Comparison of ENCODE assay signal across 25 cellular contexts in the genomic region with DNA sequence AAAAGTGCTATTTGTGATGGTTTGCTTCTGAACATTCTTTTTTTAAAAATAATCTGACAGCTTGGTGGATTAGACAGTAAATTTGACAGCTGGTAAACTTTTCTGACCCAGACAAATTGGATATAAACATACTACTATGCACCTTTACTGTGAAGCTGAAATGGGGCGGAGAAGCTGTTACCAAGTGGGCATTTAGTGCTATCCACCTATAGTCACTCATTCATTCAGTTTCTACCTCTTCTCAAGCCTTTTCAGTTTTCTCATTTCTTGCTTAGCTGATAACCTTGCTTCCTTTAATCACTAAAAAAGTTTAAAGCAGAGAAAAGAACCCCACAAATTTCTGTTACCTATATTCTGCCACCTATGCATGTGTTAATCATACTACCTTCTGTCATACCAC. TPM values are rescaled to one million over a fixed set of nuclear protein-coding genes. Genes with fewer than 3 reads are reported as not detected.
DNase-seq lines count a peak whose midpoint lies in the region; ATAC-seq, FAIRE-seq and TF ChIP-seq lines count a peak whose summit lies in the region.
"Had no signal": no experiment of that assay in that cellular context is flagged by ENCODE, and none has a peak within 500 bp of the region (broad histone marks: within the 10 kb centered on the region; RNA-seq: fewer than 3 reads in every experiment).

No MANE protein-coding gene starts in this region.

- no peak overlapping the region for H2AFZ ChIP-seq in HepG2 (ENCODE audit: low read length)

- peaks cover 31% of the 10 kb centered on the region for H3K79me2 ChIP-seq in HepG2 (ENCODE audit: insufficient read depth, low read length)

- H3K27me3 Mint-ChIP-seq in activated naive CD8-positive, alpha-beta T cell treated with anti-CD3 and anti-CD28 coated beads for 36 hours = no peaks in the 10 kb centered on the region

- POLR2A ChIA-PET in HepG2 (lab: Yijun Ruan, JAX) = no interaction called here

- TF ChIP-seq EP300 in HepG2 (IDR thresholded peaks at IDR 0.05; ENCODE audit: low read depth in 2 of 2, low read length in 2 of 2) (no peak), HepG2 (CRISPR knock-in tag; IDR thresholded peaks at IDR 0.05; ENCODE audit: borderline replicate concordance) (no peak)

- no peak overlapping the region for H3K4me2 ChIP-seq in HepG2 (ENCODE audit: low read depth, low read length)

- ATAC-seq in HepG2 (no peak), right lobe of liver (no peak), HG03457 (IDR thresholded peaks at IDR 0.05; ENCODE audit: unreplicated experiment) (no peak)

- no peak for TF ChIP-seq CTCF in HepG2 (CRISPR knock-in tag; IDR thresholded peaks at IDR 0.05)
- no peak for TF ChIP-seq CTCF in right lobe of liver (IDR thresholded peaks at IDR 0.05)
- no peak for TF ChIP-seq CTCF in thyroid gland (IDR thresholded peaks at IDR 0.05)

- H3K27me3 ChIP-seq in HepG2 (ENCODE audit: control insufficient read depth in 1 of 2, insufficient read depth in 2 of 2, low read length in 2 of 2) = no peaks in the 10 kb centered on the region; a peak in 1 of 5 replicates
- H3K27me3 ChIP-seq in right lobe of liver = no peaks in the 10 kb centered on the region
- H3K27me3 ChIP-seq in thyroid gland = no peaks in the 10 kb centered on the region
- H3K27me3 ChIP-seq: BE2C had no signal

- 94% methylated on average over 1 of the region's 1 CpG for WGBS in HepG2 (ENCODE audit: low lambda C conversion rate)
- WGBS in right lobe of liver (ENCODE audit: insufficient coverage, low coverage, low lambda C conversion rate, missing lambda C conversion rate) = 100% methylated on average over 1 of the region's 1 CpG
- WGBS in thyroid gland, 2 donors = 98 to 100% methylated on average over 1 of the region's 1 CpG

- FAIRE-seq in HepG2 (lab: Jason Lieb, UNC) = no peak
- FAIRE-seq: GM12892, RCC 7860 had no signal

- H3K27ac Mint-ChIP-seq in activated naive CD8-positive, alpha-beta T cell treated with anti-CD3 and anti-CD28 coated beads for 36 hours = peak overlapping the region; percentile 48
- H3K27ac Mint-ChIP-seq: CD14-positive monocyte had no signal

- in situ Hi-C loops in HepG2 (cut with HindIII; ENCODE audit: extremely low pct_ligation_motif_present, low pct_unique_long_range_greater_than_20kb) = loop anchor here (25.0 kb wide), 1 partner anchor 258 kb away; no protein-coding TSS in a partner anchor

- peak; percentile 18 for DNase-seq in NCI-H82 (lab: John Stamatoyannopoulos, UW)
- no peak for DNase-seq in NCI-H82 treated with DMSO at 0.1 percent for 48 hours (lab: John Stamatoyannopoulos, UW; ENCODE audit: unreplicated experiment)
- no peak for DNase-seq in HepG2 (ENCODE audit: low spot score)
- DNase-seq in right lobe of liver = no peak
- DNase-seq in activated naive CD8-positive, alpha-beta T cell treated with anti-CD3 and anti-CD28 coated beads for 36 hours = no peak
- DNase-seq in SIG-M5 treated with dmso at 0.1 percent for 504 hours (lab: John Stamatoyannopoulos, UW; ENCODE audit: unreplicated experiment) = no peak
- DNase-seq in thyroid gland = no peak
- DNase-seq: 8988T, ACHN, BE2C, Calu3, DND-41, Kasumi-1, MV-4-11, NCI-H1105, NCI-H1436 treated with DMSO at 0.1 percent for 48 hours, NCI-H187 treated with DMSO at 0.1 percent for 48 hours, NCI-H2171 treated with DMSO at 0.1 percent for 48 hours, NCI-H345, NCI-H510A treated with DMSO at 0.1 percent for 48 hours, SIG-M5 had no signal

- CTCF ChIA-PET in HepG2 (lab: Yijun Ruan, JAX; ENCODE audit: low intra/inter-chr PET ratio, low total read pairs) = no interaction called here

- no peak for TF ChIP-seq RAD21 in HepG2 (CRISPR knock-in tag; IDR thresholded peaks at IDR 0.05)

- H3K4me3 ChIP-seq in HepG2 (replicated peaks in 1 of 3; ENCODE audit: insufficient read depth in 1 of 3, low read depth in 2 of 3, low read length in 3 of 3) = no peak overlapping the region
- H3K4me3 ChIP-seq in right lobe of liver = no peak overlapping the region
- H3K4me3 ChIP-seq in thyroid gland (replicated peaks in 1 of 3) = no peak overlapping the region

- BruUV-seq in HepG2 (replicated peaks; lab: Mats Ljungman, UMichigan) = no TSS peak

- H3K36me3 Mint-ChIP-seq in activated naive CD8-positive, alpha-beta T cell treated with anti-CD3 and anti-CD28 coated beads for 36 hours = peaks cover 72% of the 10 kb centered on the region

- H4K20me1 ChIP-seq in HepG2 (ENCODE audit: insufficient read depth, low read length) = peaks cover 44% of the 10 kb centered on the region

- intact Hi-C loops in HepG2 (cut with micrococcal nuclease; ENCODE audit: unreplicated experiment) = no loop called here
- intact Hi-C loops in right lobe of liver (cut with DNase I) = no loop called here
- intact Hi-C loops in thyroid gland (cut with DNase I) = no loop called here

- peak overlapping the region; percentile 22 for H3K4me3 Mint-ChIP-seq in activated naive CD8-positive, alpha-beta T cell treated with anti-CD3 and anti-CD28 coated beads for 36 hours
- H3K4me3 Mint-ChIP-seq: CD14-positive monocyte had no signal

- H3K4me1 ChIP-seq in HepG2 (ENCODE audit: insufficient read depth, low read length) (peaks cover 15% of the 10 kb centered on the region), right lobe of liver (peaks cover 0 to 20% (median 6%) of the 10 kb centered on the region in 4 donors), thyroid gland (peaks cover 15 to 16% of the 10 kb centered on the region in 2 donors)
- H3K4me1 ChIP-seq: BE2C had no signal

- no peaks in the 10 kb centered on the region for H3K9me3 Mint-ChIP-seq in activated naive CD8-positive, alpha-beta T cell treated with anti-CD3 and anti-CD28 coated beads for 36 hours
- H3K9me3 Mint-ChIP-seq: CD14-positive monocyte had no signal

- H3K36me3 ChIP-seq in HepG2 (replicated peaks in 1 of 2; ENCODE audit: control insufficient read depth in 1 of 2, insufficient read depth in 2 of 2, low read length in 2 of 2) (peaks cover 4 to 38% of the 10 kb centered on the region in 2 experiments; a peak in 4 of 5 replicates), right lobe of liver (peaks cover 9 to 58% (median 24%) of the 10 kb centered on the region in 4 donors), thyroid gland (peaks cover 28 to 48% of the 10 kb centered on the region in 2 donors)

- no peak overlapping the region for H3K9ac ChIP-seq in HepG2 (ENCODE audit: insufficient read depth, low read depth, low read length)

- H3K9me3 ChIP-seq in HepG2 (ENCODE audit: low read length) (no peaks in the 10 kb centered on the region), right lobe of liver (no peaks in the 10 kb centered on the region), thyroid gland (no peaks in the 10 kb centered on the region)
- H3K9me3 ChIP-seq: BE2C had no signal

- H3K27ac ChIP-seq in HepG2 (ENCODE audit: extremely low read length, insufficient read depth, low read length) (no peak overlapping the region), right lobe of liver (no peak overlapping the region), thyroid gland (no peak overlapping the region)

- H3K4me1 Mint-ChIP-seq in activated naive CD8-positive, alpha-beta T cell treated with anti-CD3 and anti-CD28 coated beads for 36 hours = peaks cover 35% of the 10 kb centered on the region

- TF ChIP-seq POLR2A in HepG2 (IDR thresholded peaks at IDR 0.05; ENCODE audit: insufficient read depth in 1 of 2, low read depth in 2 of 2, low read length in 2 of 2) (no peak; a peak in 1 of 4 replicates), right lobe of liver (IDR thresholded peaks at IDR 0.05) (no peak), thyroid gland (IDR thresholded peaks at IDR 0.05) (no peak)

TF ChIP-seq in HepG2, 621 proteins besides CTCF, POLR2A, EP300 and RAD21 (continues in another document):
- TF ChIP-seq AGO1 (IDR thresholded peaks at IDR 0.05; ENCODE audit: low read depth, low read length, poor library complexity, severe bottlenecking) (no peak), XBP1 (CRISPR knock-in tag; IDR thresholded peaks at IDR 0.05) (no peak), MBNL3 (CRISPR knock-in tag; conservative IDR thresholded peaks at IDR 0.05) (no peak), NFIC (IDR thresholded peaks at IDR 0.05; ENCODE audit: low read length) (0 out of 2 replicates have a peak, but pooled peaks have one; percentile 44)
- TF ChIP-seq, protein P1, sequence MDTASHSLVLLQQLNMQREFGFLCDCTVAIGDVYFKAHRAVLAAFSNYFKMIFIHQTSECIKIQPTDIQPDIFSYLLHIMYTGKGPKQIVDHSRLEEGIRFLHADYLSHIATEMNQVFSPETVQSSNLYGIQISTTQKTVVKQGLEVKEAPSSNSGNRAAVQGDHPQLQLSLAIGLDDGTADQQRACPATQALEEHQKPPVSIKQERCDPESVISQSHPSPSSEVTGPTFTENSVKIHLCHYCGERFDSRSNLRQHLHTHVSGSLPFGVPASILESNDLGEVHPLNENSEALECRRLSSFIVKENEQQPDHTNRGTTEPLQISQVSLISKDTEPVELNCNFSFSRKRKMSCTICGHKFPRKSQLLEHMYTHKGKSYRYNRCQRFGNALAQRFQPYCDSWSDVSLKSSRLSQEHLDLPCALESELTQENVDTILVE (CRISPR knock-in tag; IDR thresholded peaks at IDR 0.05) = no peak

RNA-seq across cellular contexts. Expression of a gene that starts 5.2 kb away (rescaled TPM):
- total RNA-seq in HepG2 (2016; rRNA removed; fragmentation: Illumina TruSeq; extraction: Trizol) (3,626 and 4,934 TPM in 2 replicates), right lobe of liver (100 to 1,000 TPM; 420 to 946 (median 518) TPM), thyroid gland (1,000 to 10,000 TPM; 2,907 to 6,038 (median 3,041) TPM)
- total RNA-seq in HepG2 (2016; cell fraction: cytosol; rRNA removed; fragmentation: Illumina TruSeq; extraction: Trizol; ENCODE audit: low read depth) = 5,278 and 6,431 TPM in 2 replicates
- 3,639 and 4,846 TPM in 2 replicates for total RNA-seq in HepG2 (2016; cell fraction: insoluble cytoplasmic fraction; rRNA removed; fragmentation: Illumina TruSeq; extraction: Trizol)
- 9,738 and 10,914 TPM in 2 replicates for total RNA-seq in HepG2 (2016; cell fraction: membrane; rRNA removed; fragmentation: Illumina TruSeq; extraction: Trizol)
- 1,195 and 1,244 TPM in 2 replicates for total RNA-seq in HepG2 (2016; cell fraction: nucleus; rRNA removed; fragmentation: Illumina TruSeq; extraction: Trizol)
- 2,723 and 3,332 TPM in 2 replicates for polyA plus RNA-seq in HepG2 (2011; rRNA removed)
- polyA plus RNA-seq in HepG2 (2011; cell fraction: cytosol; rRNA removed) = 1,940 and 3,073 TPM in 2 replicates
- 430 and 645 TPM in 2 replicates for polyA plus RNA-seq in HepG2 (2011; cell fraction: nucleus; rRNA removed)
- polyA plus RNA-seq in HepG2 (2012) = 3,103 and 3,233 TPM in 2 replicates
- polyA plus RNA-seq in HepG2 (2016; cell fraction: cytosol; fragmentation: Illumina TruSeq; extraction: Trizol; ENCODE audit: low read depth) = 4,408 and 4,942 TPM in 2 replicates
- polyA plus RNA-seq in HepG2 (2016; cell fraction: insoluble cytoplasmic fraction; fragmentation: Illumina TruSeq; extraction: Trizol; ENCODE audit: low read depth) = 3,704 and 3,862 TPM in 2 replicates
- polyA plus RNA-seq in HepG2 (2016; cell fraction: membrane; fragmentation: Illumina TruSeq; extraction: Trizol; ENCODE audit: low read depth) = 7,339 and 7,526 TPM in 2 replicates
- polyA plus RNA-seq in HepG2 (2016; cell fraction: nucleus; fragmentation: Illumina TruSeq; extraction: Trizol; ENCODE audit: insufficient read depth, low read depth) = 1,657 and 1,684 TPM in 2 replicates
- polyA minus RNA-seq in HepG2 (2011; rRNA and poly(A)+ RNA removed; ENCODE audit: low replicate concordance) = 178 and 224 TPM in 2 replicates
- polyA minus RNA-seq in HepG2 (2011; cell fraction: cytosol; rRNA and poly(A)+ RNA removed) = 648 and 755 TPM in 2 replicates
- 219 and 322 TPM in 2 replicates for polyA minus RNA-seq in HepG2 (2011; cell fraction: nucleus; rRNA and poly(A)+ RNA removed)
- 1,000 to 10,000 TPM; 2,830 to 2,978 TPM for total RNA-seq in activated naive CD8-positive, alpha-beta T cell treated with anti-CD3 and anti-CD28 coated beads for 36 hours
